20 cellular contexts compared by ENCODE assay signal in the genomic region with DNA sequence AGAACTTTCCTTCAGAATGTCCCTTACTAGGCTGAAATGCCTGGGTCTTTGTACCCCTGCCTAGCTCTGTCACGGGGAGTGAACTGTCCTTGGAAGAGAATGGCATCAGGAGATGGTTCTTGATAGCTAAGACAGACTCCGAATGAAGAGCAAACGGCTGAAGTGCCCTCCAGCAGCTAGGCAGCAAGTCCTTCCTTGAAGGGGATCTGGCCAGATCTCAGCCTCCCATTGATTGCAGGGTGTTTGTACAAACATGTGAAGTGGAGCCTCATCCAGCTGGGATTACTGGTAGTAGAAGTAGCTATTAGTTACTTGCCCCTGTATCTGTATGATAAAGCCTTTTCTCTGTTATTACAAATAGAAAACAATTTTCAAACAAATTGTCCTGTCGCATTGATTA. TPM values are rescaled to one million over a fixed set of nuclear protein-coding genes. Genes with fewer than 3 reads are reported as not detected.
"Had no signal": no experiment of that assay in that cellular context is flagged by ENCODE, and none has a peak within 500 bp of the region (broad histone marks: within the 10 kb centered on the region; RNA-seq: fewer than 3 reads in every experiment).

No MANE protein-coding gene starts in this region.

- DNase-seq: activated CD4-positive, alpha-beta T cell treated with anti-CD3 and anti-CD28 coated beads, Interleukin-2, amount 10 ng/mL, durations not matched to agents 24 days and 14 days; activated CD4-positive, CD25-positive, alpha-beta regulatory T cell; activated CD8-positive, alpha-beta memory T cell treated with anti-CD3 and anti-CD28 coated beads, Interleukin-2, amount 50 U/mL, for 4 hours; activated CD8-positive, alpha-beta T cell treated with anti-CD3 and anti-CD28 coated beads, Interleukin-2, amount 10 ng/mL, durations not matched to agents 7 days and 5 days; activated effector memory CD4-positive, alpha-beta T cell treated with anti-CD3 and anti-CD28 coated beads, Interleukin-2, amount 50 U/mL, for 16 hours; activated T-cell treated with anti-CD3 and anti-CD28 coated beads, Interleukin-2, amount 50 U/mL, for 48 hours; left colon; pancreas; sigmoid colon; spleen; stimulated activated naive CD8-positive, alpha-beta T cell treated with anti-CD3 and anti-CD28 coated beads, Interleukin-15, amount 100 ng/mL, for 72 hours; testis had no signal

- H3K4me3 ChIP-seq: pancreas, sigmoid colon, spleen, testis had no signal

- H3K36me3 ChIP-seq: pancreas, sigmoid colon, spleen had no signal

- H3K4me1 Mint-ChIP-seq: activated naive CD4-positive, alpha-beta T cell treated with anti-CD3 and anti-CD28 coated beads, Interleukin-2, amount 50 U/mL, for 24 hours had no signal

- H3K27ac ChIP-seq: pancreas, sigmoid colon, spleen, testis had no signal

- H3K36me3 Mint-ChIP-seq: activated naive CD4-positive, alpha-beta T cell treated with anti-CD3 and anti-CD28 coated beads, Interleukin-2, amount 50 U/mL, for 24 hours had no signal

- H3K27me3 Mint-ChIP-seq: activated naive CD4-positive, alpha-beta T cell treated with anti-CD3 and anti-CD28 coated beads, Interleukin-2, amount 50 U/mL, for 24 hours; stimulated activated naive CD8-positive, alpha-beta T cell treated with anti-CD3 and anti-CD28 coated beads, Interleukin-15, amount 100 ng/mL, for 72 hours had no signal

- H3K27ac Mint-ChIP-seq: activated CD4-positive, alpha-beta T cell treated with anti-CD3 and anti-CD28 coated beads, Interleukin-2, amount 10 ng/mL, durations not matched to agents 24 days and 14 days; activated CD8-positive, alpha-beta T cell treated with anti-CD3 and anti-CD28 coated beads, Interleukin-2, amount 10 ng/mL, durations not matched to agents 7 days and 5 days; activated naive CD4-positive, alpha-beta T cell treated with anti-CD3 and anti-CD28 coated beads, Interleukin-2, amount 50 U/mL, for 24 hours; stimulated activated naive CD8-positive, alpha-beta T cell treated with anti-CD3 and anti-CD28 coated beads, Interleukin-15, amount 100 ng/mL, for 72 hours had no signal

- H3K9me3 ChIP-seq: pancreas, sigmoid colon, spleen, testis had no signal

- FAIRE-seq: colon, endometrium, islet of Langerhans, pancreas had no signal

- H3K9me3 Mint-ChIP-seq: activated CD4-positive, alpha-beta T cell treated with anti-CD3 and anti-CD28 coated beads, Interleukin-2, amount 10 ng/mL, durations not matched to agents 24 days and 14 days; activated naive CD4-positive, alpha-beta T cell treated with anti-CD3 and anti-CD28 coated beads, Interleukin-2, amount 50 U/mL, for 24 hours; stimulated activated naive CD8-positive, alpha-beta T cell treated with anti-CD3 and anti-CD28 coated beads, Interleukin-15, amount 100 ng/mL, for 72 hours had no signal

- ATAC-seq: activated CD8-positive, alpha-beta T cell treated with anti-CD3 and anti-CD28 coated beads, Interleukin-2, amount 10 ng/mL, durations not matched to agents 7 days and 5 days; left colon; pancreas; stimulated activated naive CD8-positive, alpha-beta T cell treated with anti-CD3 and anti-CD28 coated beads, Interleukin-15, amount 100 ng/mL, for 72 hours had no signal

- H3K4me3 Mint-ChIP-seq: activated CD4-positive, alpha-beta T cell treated with anti-CD3 and anti-CD28 coated beads, Interleukin-2, amount 10 ng/mL, durations not matched to agents 24 days and 14 days; activated CD8-positive, alpha-beta T cell treated with anti-CD3 and anti-CD28 coated beads, Interleukin-2, amount 10 ng/mL, durations not matched to agents 7 days and 5 days; activated naive CD4-positive, alpha-beta T cell treated with anti-CD3 and anti-CD28 coated beads, Interleukin-2, amount 50 U/mL, for 24 hours; stimulated activated naive CD8-positive, alpha-beta T cell treated with anti-CD3 and anti-CD28 coated beads, Interleukin-15, amount 100 ng/mL, for 72 hours had no signal

- H3K4me1 ChIP-seq: sigmoid colon, testis had no signal

- H3K27me3 ChIP-seq: pancreas, sigmoid colon, spleen, testis had no signal

RNA-seq across cellular contexts. Expression of a gene that starts 30.9 kb away (rescaled TPM):
- total RNA-seq: activated CD8-positive, alpha-beta T cell treated with anti-CD3 and anti-CD28 coated beads, Interleukin-2, amount 10 ng/mL, durations not matched to agents 7 days and 5 days; cardiac septum; lung microvascular endothelial cell; ureter had no signal

RNA-seq across cellular contexts. Expression of a gene that starts 31.0 kb away (rescaled TPM):
- total RNA-seq: cardiac septum, lung microvascular endothelial cell, ureter had no signal
- polyA plus RNA-seq: esophagus had no signal

RNA-seq across cellular contexts. Expression of a gene that starts 35.7 kb away (rescaled TPM):
- total RNA-seq: activated CD4-positive, alpha-beta T cell treated with anti-CD3 and anti-CD28 coated beads, Interleukin-2, amount 10 ng/mL, durations not matched to agents 24 days and 14 days; activated CD8-positive, alpha-beta T cell treated with anti-CD3 and anti-CD28 coated beads, Interleukin-2, amount 10 ng/mL, durations not matched to agents 7 days and 5 days; lung microvascular endothelial cell had no signal
